1 cellular context compared by ENCODE assay signal in the genomic region with DNA sequence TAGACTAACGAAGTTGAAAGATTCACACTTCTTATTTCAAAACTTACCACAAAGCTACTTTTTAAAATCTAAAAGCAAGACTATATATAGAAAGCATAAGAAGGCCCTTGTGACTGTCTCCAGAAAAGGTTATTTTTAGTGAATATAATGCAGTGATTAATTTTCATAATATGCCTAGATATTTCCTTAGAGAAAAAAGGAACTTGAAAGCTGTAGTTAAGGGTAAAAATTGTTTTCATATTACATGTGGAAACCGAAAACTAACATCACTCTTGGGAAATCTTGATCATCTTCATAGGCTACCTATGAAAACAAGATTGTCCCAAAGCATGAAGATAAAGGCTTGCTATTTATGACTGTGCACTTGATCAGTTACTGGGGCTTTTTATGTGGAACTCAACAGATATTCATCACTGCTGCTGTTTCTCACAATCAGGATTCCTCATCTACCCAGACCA.
A peak's percentile ranks its signal among the peaks of the same experiment; 100 is the strongest.
TF ChIP-seq lines count a peak whose summit lies in the region.

No MANE protein-coding gene starts in this region.

TF ChIP-seq in GM12878, 131 proteins besides CTCF, POLR2A, EP300 and RAD21 (continued from another document):
- no peak for TF ChIP-seq CUX1 (IDR thresholded peaks at IDR 0.05; ENCODE audit: insufficient replicate concordance, low read depth, low read length)
- TF ChIP-seq IRF4 (IDR thresholded peaks at IDR 0.05; ENCODE audit: low read depth, low read length), result no peak
- TF ChIP-seq FOS (IDR thresholded peaks at IDR 0.05; ENCODE audit: borderline replicate concordance, extremely low read depth, insufficient read length), result no peak
- TF ChIP-seq HDAC2 (IDR thresholded peaks at IDR 0.05), result no peak
- peak; percentile 67 for TF ChIP-seq JUNB (IDR thresholded peaks at IDR 0.05)
- TF ChIP-seq EED (IDR thresholded peaks at IDR 0.05; ENCODE audit: low read depth), result peak; percentile 53
- no peak for TF ChIP-seq DPF2 (IDR thresholded peaks at IDR 0.05)
- TF ChIP-seq NFIC (IDR thresholded peaks at IDR 0.05; ENCODE audit: low read depth, low read length), result peak; percentile 40; the same call in 1 of the 2 replicates
- 0 out of 2 replicates have a peak, but pooled peaks have one; percentile 28 for TF ChIP-seq IKZF1 (conservative IDR thresholded peaks at IDR 0.05)
- no peak for TF ChIP-seq NBN (IDR thresholded peaks at IDR 0.05)
- TF ChIP-seq FOXM1 (IDR thresholded peaks at IDR 0.05; ENCODE audit: low read depth, low read length), result no peak; the same call in 1 of the 2 replicates
- peak; percentile 61 for TF ChIP-seq MEF2B (IDR thresholded peaks at IDR 0.05; ENCODE audit: partially characterized antibody, poor library complexity, severe bottlenecking)
- TF ChIP-seq MTA2 (IDR thresholded peaks at IDR 0.05; ENCODE audit: low read depth), result no peak
TF ChIP-seq in GM12878: peak in this region for 6.
